8 cellular contexts compared by ENCODE assay signal in the genomic region with DNA sequence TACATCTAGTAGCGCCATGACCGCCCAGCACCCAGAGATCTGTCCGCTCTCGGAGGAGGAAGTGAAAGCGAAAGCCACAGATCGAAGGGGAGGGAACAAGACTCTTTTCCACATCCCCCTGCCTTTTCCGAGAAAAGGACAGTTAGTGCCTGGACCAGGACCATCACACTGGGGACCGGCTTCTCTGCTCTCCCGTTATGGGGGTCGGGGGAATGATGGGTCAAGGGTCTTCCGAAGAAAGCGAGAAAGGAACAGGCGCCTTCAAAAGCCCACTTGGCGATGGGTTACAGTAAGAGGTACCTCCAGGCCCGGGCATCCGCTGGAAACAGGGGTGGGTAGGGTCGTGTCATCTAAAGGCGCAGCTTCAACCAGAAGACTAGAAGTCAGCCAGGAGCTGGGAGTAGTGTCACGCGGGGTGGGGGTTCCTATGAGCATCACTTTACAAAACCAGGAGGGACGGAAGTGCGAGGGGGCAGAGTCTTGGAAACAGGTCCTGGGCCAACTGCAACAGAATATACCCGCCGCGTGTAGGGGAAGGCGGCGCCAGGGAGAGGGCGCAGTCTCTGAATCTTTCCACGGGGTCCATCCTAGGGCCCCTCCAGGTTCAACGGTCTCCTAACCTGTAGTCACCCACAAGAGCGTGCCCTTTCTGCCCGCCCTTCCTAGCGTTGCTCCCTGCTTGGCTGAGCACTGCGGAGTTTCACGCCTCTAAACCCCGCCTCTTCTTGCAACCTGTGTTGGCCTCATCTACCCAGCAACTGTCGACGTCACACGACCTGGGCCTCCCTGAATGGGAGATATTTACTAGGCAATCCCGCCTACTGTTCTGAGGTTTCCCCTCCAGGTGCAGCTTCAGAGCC. TPM values are rescaled to one million over a fixed set of nuclear protein-coding genes. Genes with fewer than 3 reads are reported as not detected.
A peak's percentile ranks its signal among the peaks of the same experiment; 100 is the strongest.
DNase-seq lines count a peak whose midpoint lies in the region; ATAC-seq, FAIRE-seq and TF ChIP-seq lines count a peak whose summit lies in the region.

A gene (minus strand): TSS at position 69 of the 860 bp plus-strand sequence. CDS start 51 bp downstream, at position 18.

- H3K27me3 ChIP-seq in bronchial epithelial cell (ENCODE audit: control insufficient read depth, insufficient read depth, low read length) (no peaks in the 10 kb centered on the region), smooth muscle cell (ENCODE audit: low read depth) (peaks cover 56% of the 10 kb centered on the region)

- H3K9ac ChIP-seq in smooth muscle cell (ENCODE audit: low read depth), result peak within 1 kb of the TSS; percentile 69

- H3K9me3 ChIP-seq in smooth muscle cell (replicated peaks; ENCODE audit: low read depth), result no peaks in the 10 kb centered on the region

- peak within 1 kb of the TSS; percentile 92 for H3K4me2 ChIP-seq in smooth muscle cell

- H3K27me3 Mint-ChIP-seq in WTC11 (ENCODE audit: low read depth) (peaks cover 94% of the 10 kb centered on the region), immature natural killer cell (ENCODE audit: low read depth in 3 of 3) (peaks cover 12 to 21% (median 21%) of the 10 kb centered on the region in 3 donors)

- POLR2A ChIA-PET in WTC11 (lab: Charles Lee), result interaction anchor here (0.6 to 2.6 kb wide), 7 partner anchors 10 to 767 kb away, joined by 3 to 28 read pairs (median 5); a partner anchor contains a TSS

- H3K27ac ChIP-seq in smooth muscle cell (ENCODE audit: low read depth), result no peak within 1 kb of the TSS

- CTCF ChIA-PET in WTC11 (lab: Charles Lee), result interaction anchor here (0.7 to 2.8 kb wide), 10 partner anchors 10 to 141 kb away, joined by 3 to 53 read pairs (median 8); a partner anchor contains a TSS

- H3K4me3 Mint-ChIP-seq in WTC11 (peak within 1 kb of the TSS; percentile 95), immature natural killer cell (peak within 1 kb of the TSS; percentile 93 to 100 (median 96))

- ATAC-seq in GM18909 (IDR thresholded peaks at IDR 0.05; ENCODE audit: poor library complexity, unreplicated experiment), result peak; percentile 72
- peak; percentile 64 for ATAC-seq in HG03159 (IDR thresholded peaks at IDR 0.05; ENCODE audit: unreplicated experiment)
- ATAC-seq in WTC11, result peak; percentile 93

- peaks cover 12% of the 10 kb centered on the region for H3K36me3 ChIP-seq in bronchial epithelial cell (ENCODE audit: control insufficient read depth, insufficient read depth, low read length)
- no peaks in the 10 kb centered on the region for H3K36me3 ChIP-seq in smooth muscle cell (ENCODE audit: low read depth)

- no peaks in the 10 kb centered on the region for H3K79me2 ChIP-seq in smooth muscle cell (ENCODE audit: low read depth)

- TF ChIP-seq CTCF in WTC11 (IDR thresholded peaks at IDR 0.05) (no peak), bronchial epithelial cell (IDR thresholded peaks at IDR 0.05; ENCODE audit: insufficient read depth, low read length, severe bottlenecking) (peak; percentile 5), smooth muscle cell (IDR thresholded peaks at IDR 0.05; ENCODE audit: borderline replicate concordance, insufficient read depth, poor library complexity, severe bottlenecking) (no peak)

- H3K27ac Mint-ChIP-seq in WTC11, result peak within 1 kb of the TSS; percentile 78
- peak within 1 kb of the TSS; percentile 99 to 100 (median 100) for H3K27ac Mint-ChIP-seq in immature natural killer cell

- FAIRE-seq in bronchial epithelial cell (lab: Jason Lieb, UNC), result peak; percentile 36

- DNase-seq in AG08395 (ENCODE audit: low spot score) (peak; percentile 95), NCI-H2227 treated with DMSO at 0.1 percent for 48 hours (lab: John Stamatoyannopoulos, UW) (peak; percentile 93), WTC11 (ENCODE audit: low spot score) (peak; percentile 96), bronchial epithelial cell (ENCODE audit: low read depth) (peak; percentile 98), immature natural killer cell (peak; percentile 97), smooth muscle cell (lab: John Stamatoyannopoulos, UW; ENCODE audit: unreplicated experiment) (peak; percentile 70)

- peaks cover 19% of the 10 kb centered on the region for H3K36me3 Mint-ChIP-seq in WTC11
- peaks cover 44 to 80% (median 64%) of the 10 kb centered on the region in 3 donors for H3K36me3 Mint-ChIP-seq in immature natural killer cell

- peaks cover 17% of the 10 kb centered on the region for H3K4me1 Mint-ChIP-seq in WTC11
- peaks cover 85 to 95% of the 10 kb centered on the region in 2 donors for H3K4me1 Mint-ChIP-seq in immature natural killer cell

- H3K9me3 Mint-ChIP-seq in WTC11 (no peaks in the 10 kb centered on the region), immature natural killer cell (no peaks in the 10 kb centered on the region)

- peak within 1 kb of the TSS; percentile 99 for H2AFZ ChIP-seq in smooth muscle cell (ENCODE audit: low read depth)

- no peaks in the 10 kb centered on the region for H3K4me1 ChIP-seq in smooth muscle cell (ENCODE audit: low read depth)

- H4K20me1 ChIP-seq in smooth muscle cell (ENCODE audit: low read depth), result no peaks in the 10 kb centered on the region

- 1% methylated on average over 40 of the region's 40 CpGs for WGBS in smooth muscle cell (ENCODE audit: low lambda C conversion rate)

- H3K4me3 ChIP-seq in bronchial epithelial cell (ENCODE audit: low read depth, low read length), result peak within 1 kb of the TSS; percentile 67
- H3K4me3 ChIP-seq in smooth muscle cell, result peak within 1 kb of the TSS; percentile 88

- H3F3A ChIP-seq in smooth muscle cell (ENCODE audit: low read depth), result no peaks in the 10 kb centered on the region

TF ChIP-seq in WTC11, 78 proteins besides CTCF, POLR2A, EP300 and RAD21 (continues in another document):
- TF ChIP-seq MYBL2 (CRISPR knock-in tag; IDR thresholded peaks at IDR 0.05) (no peak), ELF4 (CRISPR knock-in tag; IDR thresholded peaks at IDR 0.05; ENCODE audit: low read depth) (no peak), PRRX2 (CRISPR knock-in tag; IDR thresholded peaks at IDR 0.05) (no peak), CBFB (CRISPR knock-in tag; IDR thresholded peaks at IDR 0.05; ENCODE audit: low read depth) (no peak), NFYB (CRISPR knock-in tag; conservative IDR thresholded peaks at IDR 0.05; ENCODE audit: low read depth) (peak; percentile 46; the same call in 1 of the 2 replicates), JUN (CRISPR knock-in tag; IDR thresholded peaks at IDR 0.05) (no peak), RORB (CRISPR knock-in tag; IDR thresholded peaks at IDR 0.05) (no peak), SMAD4 (CRISPR knock-in tag; IDR thresholded peaks at IDR 0.05) (no peak), NFATC4 (CRISPR knock-in tag; IDR thresholded peaks at IDR 0.05) (no peak), KAT7 (CRISPR knock-in tag; IDR thresholded peaks at IDR 0.05; ENCODE audit: borderline replicate concordance) (no peak), NR1H2 (CRISPR knock-in tag; IDR thresholded peaks at IDR 0.05) (no peak), NR3C1 (CRISPR knock-in tag; conservative IDR thresholded peaks at IDR 0.05; ENCODE audit: low read depth) (no peak)
- TF ChIP-seq, protein P1, sequence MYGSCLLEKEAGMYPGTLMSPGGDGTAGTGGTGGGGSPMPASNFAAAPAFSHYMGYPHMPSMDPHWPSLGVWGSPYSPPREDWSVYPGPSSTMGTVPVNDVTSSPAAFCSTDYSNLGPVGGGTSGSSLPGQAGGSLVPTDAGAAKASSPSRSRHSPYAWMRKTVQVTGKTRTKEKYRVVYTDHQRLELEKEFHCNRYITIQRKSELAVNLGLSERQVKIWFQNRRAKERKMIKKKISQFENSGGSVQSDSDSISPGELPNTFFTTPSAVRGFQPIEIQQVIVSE (CRISPR knock-in tag; IDR thresholded peaks at IDR 0.05; ENCODE audit: borderline replicate concordance), result no peak
- TF ChIP-seq, protein P2, sequence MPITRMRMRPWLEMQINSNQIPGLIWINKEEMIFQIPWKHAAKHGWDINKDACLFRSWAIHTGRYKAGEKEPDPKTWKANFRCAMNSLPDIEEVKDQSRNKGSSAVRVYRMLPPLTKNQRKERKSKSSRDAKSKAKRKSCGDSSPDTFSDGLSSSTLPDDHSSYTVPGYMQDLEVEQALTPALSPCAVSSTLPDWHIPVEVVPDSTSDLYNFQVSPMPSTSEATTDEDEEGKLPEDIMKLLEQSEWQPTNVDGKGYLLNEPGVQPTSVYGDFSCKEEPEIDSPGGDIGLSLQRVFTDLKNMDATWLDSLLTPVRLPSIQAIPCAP (CRISPR knock-in tag; IDR thresholded peaks at IDR 0.05), result no peak
- TF ChIP-seq, protein P3, sequence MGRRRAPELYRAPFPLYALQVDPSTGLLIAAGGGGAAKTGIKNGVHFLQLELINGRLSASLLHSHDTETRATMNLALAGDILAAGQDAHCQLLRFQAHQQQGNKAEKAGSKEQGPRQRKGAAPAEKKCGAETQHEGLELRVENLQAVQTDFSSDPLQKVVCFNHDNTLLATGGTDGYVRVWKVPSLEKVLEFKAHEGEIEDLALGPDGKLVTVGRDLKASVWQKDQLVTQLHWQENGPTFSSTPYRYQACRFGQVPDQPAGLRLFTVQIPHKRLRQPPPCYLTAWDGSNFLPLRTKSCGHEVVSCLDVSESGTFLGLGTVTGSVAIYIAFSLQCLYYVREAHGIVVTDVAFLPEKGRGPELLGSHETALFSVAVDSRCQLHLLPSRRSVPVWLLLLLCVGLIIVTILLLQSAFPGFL (CRISPR knock-in tag; IDR thresholded peaks at IDR 0.05; ENCODE audit: borderline replicate concordance), result no peak
- TF ChIP-seq, protein P4, sequence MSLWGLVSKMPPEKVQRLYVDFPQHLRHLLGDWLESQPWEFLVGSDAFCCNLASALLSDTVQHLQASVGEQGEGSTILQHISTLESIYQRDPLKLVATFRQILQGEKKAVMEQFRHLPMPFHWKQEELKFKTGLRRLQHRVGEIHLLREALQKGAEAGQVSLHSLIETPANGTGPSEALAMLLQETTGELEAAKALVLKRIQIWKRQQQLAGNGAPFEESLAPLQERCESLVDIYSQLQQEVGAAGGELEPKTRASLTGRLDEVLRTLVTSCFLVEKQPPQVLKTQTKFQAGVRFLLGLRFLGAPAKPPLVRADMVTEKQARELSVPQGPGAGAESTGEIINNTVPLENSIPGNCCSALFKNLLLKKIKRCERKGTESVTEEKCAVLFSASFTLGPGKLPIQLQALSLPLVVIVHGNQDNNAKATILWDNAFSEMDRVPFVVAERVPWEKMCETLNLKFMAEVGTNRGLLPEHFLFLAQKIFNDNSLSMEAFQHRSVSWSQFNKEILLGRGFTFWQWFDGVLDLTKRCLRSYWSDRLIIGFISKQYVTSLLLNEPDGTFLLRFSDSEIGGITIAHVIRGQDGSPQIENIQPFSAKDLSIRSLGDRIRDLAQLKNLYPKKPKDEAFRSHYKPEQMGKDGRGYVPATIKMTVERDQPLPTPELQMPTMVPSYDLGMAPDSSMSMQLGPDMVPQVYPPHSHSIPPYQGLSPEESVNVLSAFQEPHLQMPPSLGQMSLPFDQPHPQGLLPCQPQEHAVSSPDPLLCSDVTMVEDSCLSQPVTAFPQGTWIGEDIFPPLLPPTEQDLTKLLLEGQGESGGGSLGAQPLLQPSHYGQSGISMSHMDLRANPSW (CRISPR knock-in tag; conservative IDR thresholded peaks at IDR 0.05; ENCODE audit: low read depth), result no peak

RNA-seq across cellular contexts. Expression of the gene that starts here (rescaled TPM):
- 13.8 to 22.0 TPM (median 19.4 TPM) in 3 replicates for total RNA-seq in WTC11 (2021)
- 19.5 and 22.9 TPM in 2 replicates for total RNA-seq in bronchial epithelial cell
- polyA plus RNA-seq in immature natural killer cell, result 100 to 1,000 TPM; 495 to 696 (median 528) TPM
- total RNA-seq in smooth muscle cell, result 5.0 and 10.2 TPM in 2 replicates
- polyA plus RNA-seq in smooth muscle cell, result 16.7 and 22.2 TPM in 2 replicates

Comparison
In these comparisons a context has a peak if more than half of its experiments do, and no peak if none do; other contexts are left out.
1. RNA of the gene that starts here (polyA plus RNA-seq): 495 to 696 TPM in immature natural killer cell; 16.7 to 22.2 TPM in smooth muscle cell; every median in the first group is over 10 times any median in the second.
2. Peak in every context shown above with its lines, with median percentiles within 50 percentile points of each other: DNase-seq and ATAC-seq.